Comparison of ENCODE assay signal across 19 cellular contexts in genomic region chr19:45355402-45355801, GRCh38. TPM values are rescaled to one million over a fixed set of nuclear protein-coding genes. Genes with fewer than 3 reads are reported as not detected.
DNase-seq lines count a peak whose midpoint lies in the region; TF ChIP-seq lines count a peak whose summit lies in the region.
"Had no signal": no experiment of that assay in that cellular context is flagged by ENCODE, and none has a peak within 500 bp of the region (broad histone marks: within the 10 kb centered on the region; RNA-seq: fewer than 3 reads in every experiment).

No MANE protein-coding gene starts in this region.

- H3K36me3 ChIP-seq in HEK293 (ENCODE audit: control insufficient read depth in 2 of 2, insufficient read depth in 1 of 2, low read length in 2 of 2) (peaks cover 38 to 86% of the 10 kb centered on the region in 2 experiments), A673 (ENCODE audit: insufficient read depth, low read length, poor library complexity, severe bottlenecking) (peaks cover 42% of the 10 kb centered on the region)

- CTCF ChIA-PET in HEK293 (lab: Yijun Ruan, JAX) (interaction anchor here (0.9 kb wide), 1 partner anchor 16 kb away, joined by 6 read pairs; no protein-coding TSS in a partner anchor), A673 (lab: Charles Lee) (no interaction called here)

- intact Hi-C loops in A673 (cut with micrococcal nuclease; ENCODE audit: unreplicated experiment) = no loop called here

- no peaks in the 10 kb centered on the region for H3K27me3 ChIP-seq in A673 (replicated peaks; ENCODE audit: insufficient read depth, low read depth, low read length, poor library complexity)

- H3K9me3 ChIP-seq in HEK293 (ENCODE audit: control insufficient read depth, insufficient read depth, low read depth, low read length) (no peaks in the 10 kb centered on the region), A673 (ENCODE audit: low read depth, low read length, poor library complexity, severe bottlenecking) (no peaks in the 10 kb centered on the region)

- H3K4me1 ChIP-seq in HEK293 (ENCODE audit: control insufficient read depth, insufficient read depth, low read length) (no peaks in the 10 kb centered on the region), A673 (ENCODE audit: insufficient read depth, low read length, poor library complexity, severe bottlenecking) (no peaks in the 10 kb centered on the region)

- DNase-seq in iPS-NIHi11 (ENCODE audit: low spot score) (peak; percentile 3), cerebellar cortex (ENCODE audit: low spot score) (no peak), A673 (ENCODE audit: low spot score) (no peak)
- DNase-seq: CD4-positive, alpha-beta T cell; COR-L47; DND-41; H9; NCI-H1092 treated with DMSO at 0.1 percent for 48 hours; NCI-H1436 treated with DMSO at 0.1 percent for 48 hours; NCI-H2029; NCI-H226; NCI-H510A treated with DMSO at 0.1 percent for 48 hours; NCI-H774; NK-92 treated with Interleukin-12 subunit alpha and Interleukin-12 subunit beta, amount 100 ng/mL, for 24 hours had no signal

- POLR2A ChIA-PET in HEK293 (lab: Yijun Ruan, JAX) (interaction anchor here (0.6 kb wide), 2 partner anchors 316 to 380 kb away, joined by 3 to 4 read pairs; no protein-coding TSS in a partner anchor), A673 (lab: Charles Lee; ENCODE audit: low non-redundant PET) (no interaction called here)

- BruUV-seq in A673 (replicated peaks; lab: Mats Ljungman, UMichigan) = no TSS peak

- TF ChIP-seq CTCF in HEK293 (tag by site-specific recombination; IDR thresholded peaks at IDR 0.05) (no peak), A673 (conservative IDR thresholded peaks at IDR 0.05; ENCODE audit: low read depth, low read length) (no peak)

- no peak overlapping the region for H3K27ac ChIP-seq in HEK293 (ENCODE audit: extremely low read depth, low read depth, low read length)
- H3K27ac ChIP-seq in A673 (ENCODE audit: low read depth, low read length, poor library complexity, severe bottlenecking) = no peak overlapping the region
- H3K27ac ChIP-seq: HL-60, KMS-11 had no signal

- no peak overlapping the region for H3K4me3 ChIP-seq in HEK293 (ENCODE audit: low read depth, low read length)
- H3K4me3 ChIP-seq in A673 (ENCODE audit: low read depth, low read length, poor library complexity, severe bottlenecking) = no peak overlapping the region
- H3K4me3 ChIP-seq: GM12878 had no signal

TF ChIP-seq in HEK293, 187 proteins besides CTCF, POLR2A, EP300 and RAD21:
- no peak for TF ChIP-seq ATF2 (tag by site-specific recombination; IDR thresholded peaks at IDR 0.05; ENCODE audit: low read depth)
- no peak for TF ChIP-seq ZNF266 (tag by site-specific recombination; IDR thresholded peaks at IDR 0.05; ENCODE audit: low read depth)
- no peak for TF ChIP-seq BCL6B (tag by site-specific recombination; IDR thresholded peaks at IDR 0.05)
- TF ChIP-seq ZNF664 (tag by site-specific recombination; IDR thresholded peaks at IDR 0.05) = no peak
- TF ChIP-seq ZNF146 (tag by site-specific recombination; IDR thresholded peaks at IDR 0.05) = no peak
- no peak for TF ChIP-seq SP7 (tag by site-specific recombination; IDR thresholded peaks at IDR 0.05)
- TF ChIP-seq RBAK (tag by site-specific recombination; IDR thresholded peaks at IDR 0.05) = peak; percentile 98
- no peak for TF ChIP-seq ZNF623 (tag by site-specific recombination; IDR thresholded peaks at IDR 0.05)
- no peak for TF ChIP-seq ZSCAN16 (tag by site-specific recombination; IDR thresholded peaks at IDR 0.05)

RNA-seq across cellular contexts. Expression of gene KLC3, which starts 14.9 kb away (rescaled TPM):
- 0.44 and 0.49 TPM in 2 replicates for total RNA-seq in A673 (2021)
- total RNA-seq: CD4-positive, alpha-beta T cell had no signal

RNA-seq across cellular contexts. Expression of gene ERCC2, which starts 15.0 kb away (rescaled TPM):
- total RNA-seq in A673 (2021) = 51.6 and 59.2 TPM in 2 replicates

RNA-seq across cellular contexts. Expression of gene CKM, which starts 32.7 kb away (rescaled TPM):
- not detected in 2 replicates for total RNA-seq in A673 (2021)
- total RNA-seq: CD4-positive, alpha-beta T cell; H9; HT-29 had no signal

RNA-seq across cellular contexts. Expression of gene PPP1R13L, which starts 49.5 kb away (rescaled TPM):
- total RNA-seq in A673 (2021) = 5.5 and 8.1 TPM in 2 replicates

RNA-seq across cellular contexts. Expression of gene POLR1G, which starts 51.0 kb away (rescaled TPM):
- 23.2 and 30.1 TPM in 2 replicates for total RNA-seq in A673 (2021)
